Comparison of ENCODE assay signal across 1 cellular context in genomic region chr9:137802521-137803243, GRCh38.
TF ChIP-seq lines count a peak whose summit lies in the region.

No MANE protein-coding gene starts in this region.

TF ChIP-seq in GM12878, 131 proteins besides CTCF, POLR2A, EP300 and RAD21:
- TF ChIP-seq ZSCAN29 (IDR thresholded peaks at IDR 0.05): no peak
- no peak for TF ChIP-seq POU2F2 (IDR thresholded peaks at IDR 0.05; ENCODE audit: borderline replicate concordance, low read depth, low read length)
- no peak for TF ChIP-seq ZNF217 (IDR thresholded peaks at IDR 0.05)
- no peak for TF ChIP-seq CHD1 (IDR thresholded peaks at IDR 0.05; ENCODE audit: low read depth, low read length)
- TF ChIP-seq CBX3 (IDR thresholded peaks at IDR 0.05; ENCODE audit: borderline replicate concordance, low read depth): no peak
- no peak for TF ChIP-seq SREBF1 (IDR thresholded peaks at IDR 0.05; ENCODE audit: low read length)
- TF ChIP-seq SPI1 (IDR thresholded peaks at IDR 0.05; ENCODE audit: borderline replicate concordance, insufficient read depth, low read depth, low read length): no peak
- no peak for TF ChIP-seq E2F4 (IDR thresholded peaks at IDR 0.05; ENCODE audit: low read depth, low read length)
- TF ChIP-seq BRCA1 (IDR thresholded peaks at IDR 0.05; ENCODE audit: low read depth, low read length): no peak
- TF ChIP-seq PAX5 (IDR thresholded peaks at IDR 0.05; ENCODE audit: borderline replicate concordance, low read depth, low read length): no peak
